In genomic region chr15:39643747-39644520, GRCh38 we compare ENCODE assay signal across 26 cellular contexts.
DNase-seq lines count a peak whose midpoint lies in the region; ATAC-seq, FAIRE-seq and TF ChIP-seq lines count a peak whose summit lies in the region.
"Had no signal": no experiment of that assay in that cellular context is flagged by ENCODE, and none has a peak within 500 bp of the region (broad histone marks: within the 10 kb centered on the region; RNA-seq: fewer than 3 reads in every experiment).

No MANE protein-coding gene starts in this region.

- no peaks in the 10 kb centered on the region for H4K20me1 ChIP-seq in astrocyte (ENCODE audit: insufficient read depth, low read length)

- H2AFZ ChIP-seq in astrocyte (ENCODE audit: low read depth, low read length) = no peak overlapping the region

- H3K9ac ChIP-seq in astrocyte (ENCODE audit: low read length) = no peak overlapping the region

- H3K4me3 ChIP-seq in cardiac muscle cell (no peak overlapping the region), right cardiac atrium (ENCODE audit: low read length) (no peak overlapping the region), astrocyte (ENCODE audit: insufficient read depth, low read depth, low read length) (no peak overlapping the region), pancreas (no peak overlapping the region)
- H3K4me3 ChIP-seq: left lung, upper lobe of right lung had no signal

- H3K9me3 ChIP-seq in cardiac muscle cell (ENCODE audit: low read depth) (no peaks in the 10 kb centered on the region), right cardiac atrium (ENCODE audit: control insufficient read depth, low read length) (no peaks in the 10 kb centered on the region), astrocyte (ENCODE audit: insufficient read depth, low read depth, low read length) (no peaks in the 10 kb centered on the region), pancreas (no peaks in the 10 kb centered on the region)
- H3K9me3 ChIP-seq: left lung, upper lobe of right lung had no signal

- H3K27ac Mint-ChIP-seq in astrocyte (ENCODE audit: unreplicated experiment) = no peak overlapping the region
- H3K27ac Mint-ChIP-seq: activated naive CD8-positive, alpha-beta T cell treated with anti-CD3 and anti-CD28 coated beads, Interleukin-2, amount 10 ng/mL, durations not matched to agents 7 days and 5 days; activated T-helper 1 cell treated with anti-CD3 and anti-CD28 coated beads, Interleukin-12 subunit alpha, Interleukin-12 subunit beta, Interleukin-2, Interleukin-4 antibody, amounts not matched to agents 30 ng/mL and 10 ng/mL and 1 ng/mL, durations not matched to agents 14 hours and 24 hours and 36 hours; CD14-positive monocyte had no signal

- intact Hi-C loops in right cardiac atrium (cut with DNase I) = no loop called here
- intact Hi-C loops in pancreas (cut with DNase I) = no loop called here

- peaks cover 13% of the 10 kb centered on the region for H3K4me1 Mint-ChIP-seq in astrocyte (ENCODE audit: low read depth, unreplicated experiment)
- H3K4me1 Mint-ChIP-seq: CD14-positive monocyte had no signal

- H3K79me2 ChIP-seq in astrocyte (ENCODE audit: insufficient read depth, low read length) = no peaks in the 10 kb centered on the region

- DNase-seq in cardiac muscle cell (ENCODE audit: low read depth in 1 of 2, low spot score in 1 of 2) = no peak
- no peak for DNase-seq in right cardiac atrium
- DNase-seq in astrocyte (ENCODE audit: low read depth) = no peak
- no peak for DNase-seq in pancreas
- no peak for DNase-seq in hippocampal formation (lab: John Stamatoyannopoulos, UW)
- DNase-seq: activated CD4-positive, alpha-beta T cell treated with anti-CD3 and anti-CD28 coated beads for 1 hour; activated naive CD8-positive, alpha-beta T cell treated with anti-CD3 and anti-CD28 coated beads, Interleukin-2, amount 10 ng/mL, durations not matched to agents 7 days and 5 days; Calu3; cerebellar nuclear complex; DMS79 treated with DMSO at 0.1 percent for 48 hours; GF-D8; HCEC 1CT; hypothalamus; immature natural killer cell; left lung; naive thymus-derived CD8-positive, alpha-beta T cell; NCI-H1436; NCI-H774; stimulated activated CD4-positive, alpha-beta T cell treated with anti-CD3 and anti-CD28 coated beads, Interleukin-2, amount 100 ng/mL, for 24 hours; upper lobe of right lung had no signal

- no peak overlapping the region for H3K4me2 ChIP-seq in astrocyte (ENCODE audit: low read length)

- H3K9me3 Mint-ChIP-seq in astrocyte (ENCODE audit: unreplicated experiment) = peaks cover 5% of the 10 kb centered on the region
- H3K9me3 Mint-ChIP-seq: activated naive CD8-positive, alpha-beta T cell treated with anti-CD3 and anti-CD28 coated beads, Interleukin-2, amount 10 ng/mL, durations not matched to agents 7 days and 5 days; activated T-helper 1 cell treated with anti-CD3 and anti-CD28 coated beads, Interleukin-12 subunit alpha, Interleukin-12 subunit beta, Interleukin-2, Interleukin-4 antibody, amounts not matched to agents 30 ng/mL and 10 ng/mL and 1 ng/mL, durations not matched to agents 14 hours and 24 hours and 36 hours; CD14-positive monocyte; immature natural killer cell; naive thymus-derived CD8-positive, alpha-beta T cell had no signal

- H3K36me3 ChIP-seq in cardiac muscle cell (no peaks in the 10 kb centered on the region), astrocyte (ENCODE audit: insufficient read depth, low read length) (no peaks in the 10 kb centered on the region), pancreas (no peaks in the 10 kb centered on the region)
- H3K36me3 ChIP-seq: left lung, upper lobe of right lung had no signal

- no peaks in the 10 kb centered on the region for H3K27me3 Mint-ChIP-seq in astrocyte (ENCODE audit: low read depth, unreplicated experiment)
- H3K27me3 Mint-ChIP-seq: activated naive CD8-positive, alpha-beta T cell treated with anti-CD3 and anti-CD28 coated beads, Interleukin-2, amount 10 ng/mL, durations not matched to agents 7 days and 5 days had no signal

- 80% methylated on average over 13 of the region's 13 CpGs for WGBS in right cardiac atrium
- 65 to 69% methylated on average over 13 of the region's 13 CpGs for WGBS in pancreas, 2 donors

- FAIRE-seq in astrocyte (lab: Jason Lieb, UNC) = peak; percentile 50
- peak; percentile 32 for FAIRE-seq in pancreas (lab: Jason Lieb, UNC)
- FAIRE-seq: endothelial cell of umbilical vein, GM19239 had no signal

- peak overlapping the region; percentile 38 for H3K27ac ChIP-seq in cardiac muscle cell
- H3K27ac ChIP-seq in right cardiac atrium (ENCODE audit: low read length) = no peak overlapping the region
- H3K27ac ChIP-seq in astrocyte (ENCODE audit: low read depth, low read length) = no peak overlapping the region
- no peak overlapping the region for H3K27ac ChIP-seq in pancreas
- H3K27ac ChIP-seq: left lung, upper lobe of right lung had no signal

- no peaks in the 10 kb centered on the region for H3K27me3 ChIP-seq in cardiac muscle cell
- H3K27me3 ChIP-seq in right cardiac atrium (ENCODE audit: control insufficient read depth, insufficient read depth) = no peaks in the 10 kb centered on the region
- H3K27me3 ChIP-seq in astrocyte (ENCODE audit: insufficient read depth, low read length) = no peaks in the 10 kb centered on the region
- no peaks in the 10 kb centered on the region for H3K27me3 ChIP-seq in pancreas
- H3K27me3 ChIP-seq: left lung, upper lobe of right lung had no signal

- TF ChIP-seq CTCF in cardiac muscle cell (IDR thresholded peaks at IDR 0.05; ENCODE audit: low read depth, low read length) = no peak
- TF ChIP-seq CTCF in astrocyte (IDR thresholded peaks at IDR 0.05; ENCODE audit: insufficient read depth, low read depth, low read length) = no peak
- TF ChIP-seq CTCF in pancreas (IDR thresholded peaks at IDR 0.05) = no peak

- no peak overlapping the region for H3K4me3 Mint-ChIP-seq in astrocyte (ENCODE audit: unreplicated experiment)
- H3K4me3 Mint-ChIP-seq: activated naive CD8-positive, alpha-beta T cell treated with anti-CD3 and anti-CD28 coated beads, Interleukin-2, amount 10 ng/mL, durations not matched to agents 7 days and 5 days; activated T-helper 1 cell treated with anti-CD3 and anti-CD28 coated beads, Interleukin-12 subunit alpha, Interleukin-12 subunit beta, Interleukin-2, Interleukin-4 antibody, amounts not matched to agents 30 ng/mL and 10 ng/mL and 1 ng/mL, durations not matched to agents 14 hours and 24 hours and 36 hours; CD14-positive monocyte; immature natural killer cell; naive thymus-derived CD8-positive, alpha-beta T cell had no signal

- H3K4me1 ChIP-seq in cardiac muscle cell (ENCODE audit: low read depth) (peaks cover 26% of the 10 kb centered on the region), right cardiac atrium (ENCODE audit: control insufficient read depth, insufficient read depth, low read length) (no peaks in the 10 kb centered on the region), astrocyte (ENCODE audit: insufficient read depth, low read length) (peaks cover 17% of the 10 kb centered on the region), pancreas (no peaks in the 10 kb centered on the region)
- H3K4me1 ChIP-seq: left lung, upper lobe of right lung had no signal

- H3K36me3 Mint-ChIP-seq in astrocyte (ENCODE audit: low read depth, unreplicated experiment) = no peaks in the 10 kb centered on the region
- H3K36me3 Mint-ChIP-seq: activated naive CD8-positive, alpha-beta T cell treated with anti-CD3 and anti-CD28 coated beads, Interleukin-2, amount 10 ng/mL, durations not matched to agents 7 days and 5 days; CD14-positive monocyte; immature natural killer cell; naive thymus-derived CD8-positive, alpha-beta T cell had no signal

- ATAC-seq in right cardiac atrium (no peak), pancreas (no peak), HG02763 (IDR thresholded peaks at IDR 0.05; ENCODE audit: unreplicated experiment) (no peak), HG03095 (IDR thresholded peaks at IDR 0.05; ENCODE audit: unreplicated experiment) (no peak)
- ATAC-seq: left lung; naive thymus-derived CD8-positive, alpha-beta T cell; upper lobe of right lung had no signal
